In the genomic region with DNA sequence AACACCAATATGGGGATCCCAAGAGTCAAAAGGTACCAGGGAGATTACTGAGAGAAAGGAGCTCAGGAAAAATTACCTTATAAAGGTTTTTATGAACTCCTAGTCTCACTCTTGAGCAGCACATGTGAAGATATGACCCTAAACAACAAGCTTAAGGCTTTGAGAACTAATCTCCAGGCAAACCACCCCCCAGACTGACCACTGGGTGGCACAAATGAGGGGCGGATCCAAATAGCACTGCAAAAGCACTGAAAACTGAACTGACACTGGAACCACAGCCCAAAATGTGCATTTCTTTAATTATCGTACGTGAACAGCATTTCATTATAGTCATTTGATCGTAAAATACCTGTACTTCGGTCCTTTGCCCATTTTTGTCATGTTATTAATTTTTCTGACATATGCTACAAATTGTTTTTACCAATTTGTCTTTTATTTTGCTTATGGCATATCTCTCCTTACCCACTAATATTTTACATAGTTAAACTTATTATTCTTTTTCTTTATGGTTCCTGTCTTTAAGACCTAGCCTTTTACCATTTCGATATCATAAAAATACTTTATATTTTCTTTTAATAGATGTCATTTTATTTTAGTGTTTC, we compare ENCODE assay signal across 8 cellular contexts. TPM values are rescaled to one million over a fixed set of nuclear protein-coding genes. Genes with fewer than 3 reads are reported as not detected.
DNase-seq lines count a peak whose midpoint lies in the region; ATAC-seq and TF ChIP-seq lines count a peak whose summit lies in the region.

No MANE protein-coding gene starts in this region.

- POLR2A ChIA-PET in BJ (lab: Charles Lee) (no interaction called here), OCI-LY7 (lab: Charles Lee) (interaction anchor here (0.6 to 0.8 kb wide), 2 partner anchors 16 to 268 kb away, joined by 3 to 4 read pairs; no protein-coding TSS in a partner anchor)

- no peak overlapping the region for H3K4me3 ChIP-seq in BJ (ENCODE audit: low read depth, low read length)
- H3K4me3 ChIP-seq in GM12875 (ENCODE audit: low read depth, low read length) = no peak overlapping the region
- no peak overlapping the region for H3K4me3 ChIP-seq in OCI-LY7 (ENCODE audit: low read depth, low read length, poor library complexity, severe bottlenecking)

- H3K79me2 ChIP-seq in OCI-LY7 (ENCODE audit: insufficient read depth, low read depth, low read length) = no peaks in the 10 kb centered on the region

- H3K4me1 ChIP-seq in OCI-LY7 (ENCODE audit: insufficient read depth, low read length, poor library complexity, severe bottlenecking) = no peaks in the 10 kb centered on the region

- intact Hi-C loops in OCI-LY7 (cut with micrococcal nuclease; ENCODE audit: unreplicated experiment) = loop anchor here (10.0 kb wide), 1 partner anchor 94 kb away; no protein-coding TSS in a partner anchor

- no peak overlapping the region for H3K4me2 ChIP-seq in OCI-LY7 (ENCODE audit: low read length)

- H3K27ac ChIP-seq in OCI-LY7 (ENCODE audit: low read depth, low read length, poor library complexity, severe bottlenecking) = no peak overlapping the region

- BruUV-seq in OCI-LY7 (replicated peaks; lab: Mats Ljungman, UMichigan) = no TSS peak

- 0 out of 2 replicates have a peak, but pooled peaks cover 2% of the 10 kb centered on the region for H3K36me3 ChIP-seq in BJ (ENCODE audit: control insufficient read depth, insufficient read depth, low read length)
- peaks cover 18% of the 10 kb centered on the region; the same call in 1 of the 2 replicates for H3K36me3 ChIP-seq in OCI-LY7 (ENCODE audit: insufficient read depth, low read length)

- H3K27me3 ChIP-seq in BJ (ENCODE audit: control insufficient read depth, insufficient read depth, low read length) = no peaks in the 10 kb centered on the region

- H4K20me1 ChIP-seq in OCI-LY7 (ENCODE audit: insufficient read depth, low read length) = no peaks in the 10 kb centered on the region

- H3K9me3 ChIP-seq in OCI-LY7 (ENCODE audit: low read length) = no peaks in the 10 kb centered on the region

- no peak for ATAC-seq in HG03095 (IDR thresholded peaks at IDR 0.05; ENCODE audit: unreplicated experiment)

- CTCF ChIA-PET in BJ (lab: Yijun Ruan, JAX) = interaction anchor here (1.0 to 4.7 kb wide), 14 partner anchors 8 to 118 kb away, joined by 3 to 28 read pairs (median 4); a partner anchor contains a TSS
- CTCF ChIA-PET in OCI-LY7 (lab: Charles Lee; ENCODE audit: unreplicated experiment) = interaction anchor here (0.7 kb wide), 1 partner anchor 12 kb away, joined by 3 read pairs; no protein-coding TSS in a partner anchor

- TF ChIP-seq CTCF in BJ (IDR thresholded peaks at IDR 0.05; ENCODE audit: insufficient read depth, low read depth, low read length) (peak; percentile 76), GM12875 (IDR thresholded peaks at IDR 0.05; ENCODE audit: borderline replicate concordance, insufficient read depth, low read depth, low read length) (peak; percentile 50; the same call in 1 of the 2 replicates), OCI-LY7 (conservative IDR thresholded peaks at IDR 0.05; ENCODE audit: low read length) (peak; percentile 87)

- DNase-seq in BJ (ENCODE audit: low read depth) (no peak), OCI-LY7 (ENCODE audit: low spot score) (peak; percentile 57), cerebellar cortex (ENCODE audit: low spot score) (peak; percentile 30), medulla oblongata (ENCODE audit: extremely low spot score) (peak; percentile 55), SHP77 treated with DMSO at 0.1 percent for 48 hours (lab: John Stamatoyannopoulos, UW) (no peak), middle frontal gyrus (ENCODE audit: extremely low spot score, low spot score) (no peak)

- H2AFZ ChIP-seq in OCI-LY7 (ENCODE audit: low read length) = no peak overlapping the region

- H3K9me2 ChIP-seq in OCI-LY7 (ENCODE audit: insufficient read depth, low read length) = no peaks in the 10 kb centered on the region

RNA-seq across cellular contexts. Expression of a gene that starts 31.5 kb away (rescaled TPM):
- 10.9 and 21.1 TPM in 2 replicates for polyA plus RNA-seq in BJ (2011; rRNA removed)
- polyA minus RNA-seq in BJ (2011; rRNA and poly(A)+ RNA removed) = 13.3 and 15.6 TPM in 2 replicates
- total RNA-seq in OCI-LY7 (2014; rRNA removed; shearing (Covaris generic)) = 169 and 201 TPM in 2 replicates
- 99.9 and 147 TPM in 2 replicates for total RNA-seq in OCI-LY7 (2022)

RNA-seq across cellular contexts. Expression of a gene that starts 44.5 kb away (rescaled TPM):
- polyA plus RNA-seq in BJ (2011; rRNA removed) = 4.3 and 7.3 TPM in 2 replicates
- 2.9 and 3.2 TPM in 2 replicates for polyA minus RNA-seq in BJ (2011; rRNA and poly(A)+ RNA removed)
- total RNA-seq in OCI-LY7 (2014; rRNA removed; shearing (Covaris generic)) = 12.7 and 27.4 TPM in 2 replicates
- total RNA-seq in OCI-LY7 (2022) = 23.1 and 26.8 TPM in 2 replicates

Comparison
In these comparisons a context has a peak if more than half of its experiments do, and no peak if none do; other contexts are left out.
1. DNase-seq: peak in OCI-LY7 (single experiment), cerebellar cortex (single experiment) and medulla oblongata (single experiment); none in BJ (single experiment), SHP77 treated with DMSO at 0.1 percent for 48 hours (single experiment) and middle frontal gyrus (single experiment).
2. Peak in every context shown above with its lines, with median percentiles within 50 percentile points of each other: CTCF ChIP-seq.